ENCODE assay signal across 1 cellular context in genomic region chr19:39435499-39436349, GRCh38.
TF ChIP-seq lines count a peak whose summit lies in the region.

Gene RPS16, minus strand, starts transcription at chr19:39435949. Its CDS starts 54 bp downstream, at chr19:39435895.

TF ChIP-seq in A549, 52 proteins besides CTCF, POLR2A, EP300 and RAD21 (continued from another document):
- peak; percentile 79; the same call in 1 of the 2 replicates for TF ChIP-seq HOXB5 (CRISPR knock-in tag; IDR thresholded peaks at IDR 0.05)
- peak; percentile 89 for TF ChIP-seq EHF (CRISPR knock-in tag; IDR thresholded peaks at IDR 0.05)
- no peak for TF ChIP-seq CBX2 (IDR thresholded peaks at IDR 0.05; ENCODE audit: borderline replicate concordance, low read depth)
- peak; percentile 62 for TF ChIP-seq CHD2 (IDR thresholded peaks at IDR 0.05; ENCODE audit: low read length, partially characterized antibody)
- TF ChIP-seq REST (IDR thresholded peaks at IDR 0.05), result peak; percentile 57; the same call in 1 of the 2 replicates
- peak; percentile 99 to 100 for TF ChIP-seq JUN (IDR thresholded peaks at IDR 0.05)
- peak; percentile 90 for TF ChIP-seq HOXA7 (CRISPR knock-in tag; IDR thresholded peaks at IDR 0.05)
- peak; percentile 88 for TF ChIP-seq RARB (CRISPR knock-in tag; IDR thresholded peaks at IDR 0.05)
- peak; percentile 99 for TF ChIP-seq MAX (IDR thresholded peaks at IDR 0.05)
- no peak for TF ChIP-seq RCOR1 (IDR thresholded peaks at IDR 0.05; ENCODE audit: low read depth, low read length)
- TF ChIP-seq, protein P1, sequence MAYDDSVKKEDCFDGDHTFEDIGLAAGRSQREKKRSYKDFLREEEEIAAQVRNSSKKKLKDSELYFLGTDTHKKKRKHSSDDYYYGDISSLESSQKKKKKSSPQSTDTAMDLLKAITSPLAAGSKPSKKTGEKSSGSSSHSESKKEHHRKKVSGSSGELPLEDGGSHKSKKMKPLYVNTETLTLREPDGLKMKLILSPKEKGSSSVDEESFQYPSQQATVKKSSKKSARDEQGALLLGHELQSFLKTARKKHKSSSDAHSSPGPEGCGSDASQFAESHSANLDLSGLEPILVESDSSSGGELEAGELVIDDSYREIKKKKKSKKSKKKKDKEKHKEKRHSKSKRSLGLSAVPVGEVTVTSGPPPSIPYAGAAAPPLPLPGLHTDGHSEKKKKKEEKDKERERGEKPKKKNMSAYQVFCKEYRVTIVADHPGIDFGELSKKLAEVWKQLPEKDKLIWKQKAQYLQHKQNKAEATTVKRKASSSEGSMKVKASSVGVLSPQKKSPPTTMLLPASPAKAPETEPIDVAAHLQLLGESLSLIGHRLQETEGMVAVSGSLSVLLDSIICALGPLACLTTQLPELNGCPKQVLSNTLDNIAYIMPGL (CRISPR knock-in tag; IDR thresholded peaks at IDR 0.05; ENCODE audit: borderline replicate concordance), result 0 out of 2 replicates have a peak, but pooled peaks have one; percentile 7
- TF ChIP-seq FOSB (CRISPR knock-in tag; IDR thresholded peaks at IDR 0.05), result peak; percentile 80
- no peak for TF ChIP-seq RNF2 (IDR thresholded peaks at IDR 0.05; ENCODE audit: borderline replicate concordance, low read depth)
